Comparison of ENCODE assay signal across 1 cellular context in the genomic region with DNA sequence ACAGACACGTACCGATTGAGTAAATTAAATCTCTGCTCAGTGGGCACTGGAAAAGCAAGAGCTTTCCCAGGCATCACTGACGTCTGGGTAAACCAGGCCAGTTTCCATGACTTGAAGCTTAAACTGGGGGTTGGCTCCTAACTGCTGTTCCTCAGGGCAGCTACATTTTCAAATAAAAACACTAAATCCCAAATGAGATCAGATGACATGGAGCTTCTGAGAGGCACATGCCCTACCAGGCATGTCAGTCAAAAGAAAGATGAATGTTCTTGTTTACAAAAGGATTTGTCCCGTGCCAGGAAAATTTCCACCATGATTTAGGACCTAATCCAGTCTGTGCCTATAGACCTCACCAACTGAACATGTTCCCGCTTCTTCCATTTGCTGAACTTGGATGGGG.
TF ChIP-seq lines count a peak whose summit lies in the region.

No MANE protein-coding gene starts in this region.

TF ChIP-seq in H1, 55 proteins besides CTCF, POLR2A, EP300 and RAD21:
- TF ChIP-seq JUN (IDR thresholded peaks at IDR 0.05; ENCODE audit: low read depth, low read length): no peak
- TF ChIP-seq BACH1 (IDR thresholded peaks at IDR 0.05; ENCODE audit: low read length): no peak
- no peak for TF ChIP-seq ZNF274 (IDR thresholded peaks at IDR 0.05; ENCODE audit: borderline replicate concordance, extremely low read depth, low read length)
- TF ChIP-seq SIRT6 (IDR thresholded peaks at IDR 0.05; ENCODE audit: low read length): no peak
- TF ChIP-seq PHF8 (conservative IDR thresholded peaks at IDR 0.05; ENCODE audit: low read depth, low read length): no peak
- TF ChIP-seq KDM1A (IDR thresholded peaks at IDR 0.05; ENCODE audit: borderline replicate concordance, low read length): no peak
- no peak for TF ChIP-seq GABPA (IDR thresholded peaks at IDR 0.05; ENCODE audit: borderline replicate concordance, insufficient read depth, low read length)
- TF ChIP-seq CEBPB (IDR thresholded peaks at IDR 0.05; ENCODE audit: low read depth, low read length): no peak
- no peak for TF ChIP-seq EGR1 (IDR thresholded peaks at IDR 0.05; ENCODE audit: borderline replicate concordance, low read depth, low read length)
- TF ChIP-seq, protein P1, sequence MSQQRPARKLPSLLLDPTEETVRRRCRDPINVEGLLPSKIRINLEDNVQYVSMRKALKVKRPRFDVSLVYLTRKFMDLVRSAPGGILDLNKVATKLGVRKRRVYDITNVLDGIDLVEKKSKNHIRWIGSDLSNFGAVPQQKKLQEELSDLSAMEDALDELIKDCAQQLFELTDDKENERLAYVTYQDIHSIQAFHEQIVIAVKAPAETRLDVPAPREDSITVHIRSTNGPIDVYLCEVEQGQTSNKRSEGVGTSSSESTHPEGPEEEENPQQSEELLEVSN (IDR thresholded peaks at IDR 0.05): no peak
- TF ChIP-seq BCL11A (IDR thresholded peaks at IDR 0.05; ENCODE audit: low read depth in 2 of 2, low read length in 2 of 2): no peak
- no peak for TF ChIP-seq TAF7 (optimal IDR thresholded peaks at IDR 0.05; ENCODE audit: borderline replicate concordance, low read depth, low read length)
- TF ChIP-seq KDM5A (IDR thresholded peaks at IDR 0.05; ENCODE audit: low read length): no peak
- no peak for TF ChIP-seq TAF1 (IDR thresholded peaks at IDR 0.05; ENCODE audit: low read depth, low read length)
- TF ChIP-seq TEAD4 (IDR thresholded peaks at IDR 0.05; ENCODE audit: low read depth, low read length): no peak
- TF ChIP-seq ASH2L (IDR thresholded peaks at IDR 0.05; ENCODE audit: low read length): no peak
- TF ChIP-seq EZH2 (IDR thresholded peaks at IDR 0.05; ENCODE audit: low read depth, low read length, severe bottlenecking): no peak
- TF ChIP-seq RBBP5 (IDR thresholded peaks at IDR 0.05; ENCODE audit: borderline replicate concordance, low read depth, low read length): no peak
- no peak for TF ChIP-seq POLR2AphosphoS5 (IDR thresholded peaks at IDR 0.05; ENCODE audit: low read depth, low read length)
- no peak for TF ChIP-seq CBX5 (IDR thresholded peaks at IDR 0.05; ENCODE audit: low read depth, low read length)
